13 cellular contexts compared by ENCODE assay signal in genomic region chr3:177610262-177610661, GRCh38.
"Had no signal": no experiment of that assay in that cellular context is flagged by ENCODE, and none has a peak within 500 bp of the region (broad histone marks: within the 10 kb centered on the region; RNA-seq: fewer than 3 reads in every experiment).

No MANE protein-coding gene starts in this region.

- H3K36me3 Mint-ChIP-seq: stimulated activated naive B cell treated with anti-CD40 and anti-IgM and Interleukin-4, amounts not matched to agents 10 μg/mL and 1 μg/mL and 100 μg/mL, for 72 hours had no signal

- H3K36me3 ChIP-seq: colonic mucosa, pancreas had no signal

- H3K4me3 Mint-ChIP-seq: activated CD4-positive, alpha-beta T cell treated with anti-CD3 and anti-CD28 coated beads, Interleukin-2, amount 10 ng/mL, durations not matched to agents 7 days and 5 days; activated CD8-positive, alpha-beta T cell treated with anti-CD3 and anti-CD28 coated beads, Interleukin-2, amount 10 ng/mL, durations not matched to agents 7 days and 5 days; activated naive CD8-positive, alpha-beta T cell treated with anti-CD3 and anti-CD28 coated beads, Interleukin-2, amount 10 ng/mL, durations not matched to agents 7 days and 5 days; activated T-cell treated with anti-CD3 and anti-CD28 coated beads, Interleukin-2, amount 50 U/mL, for 24 hours; stimulated activated naive B cell treated with anti-CD40 and anti-IgM and Interleukin-4, amounts not matched to agents 10 μg/mL and 1 μg/mL and 100 μg/mL, for 72 hours had no signal

- H3K27ac Mint-ChIP-seq: activated CD4-positive, alpha-beta T cell treated with anti-CD3 and anti-CD28 coated beads, Interleukin-2, amount 10 ng/mL, durations not matched to agents 7 days and 5 days; activated CD8-positive, alpha-beta T cell treated with anti-CD3 and anti-CD28 coated beads, Interleukin-2, amount 10 ng/mL, durations not matched to agents 7 days and 5 days; activated naive CD8-positive, alpha-beta T cell treated with anti-CD3 and anti-CD28 coated beads, Interleukin-2, amount 10 ng/mL, durations not matched to agents 7 days and 5 days; activated T-cell treated with anti-CD3 and anti-CD28 coated beads, Interleukin-2, amount 50 U/mL, for 24 hours; activated T-helper 2 cell treated with anti-CD3 and anti-CD28 coated beads, Interferon-gamma antibody, Interleukin-2, Interleukin-4, amounts not matched to agents 10 μg/mL and 5 μg/mL and 100 μg/mL, durations not matched to agents 14 hours and 24 hours and 36 hours; stimulated activated naive B cell treated with anti-CD40 and anti-IgM and Interleukin-4, amounts not matched to agents 10 μg/mL and 1 μg/mL and 100 μg/mL, for 72 hours had no signal

- H3K27me3 Mint-ChIP-seq: activated CD4-positive, alpha-beta T cell treated with anti-CD3 and anti-CD28 coated beads, Interleukin-2, amount 10 ng/mL, durations not matched to agents 7 days and 5 days; activated naive CD8-positive, alpha-beta T cell treated with anti-CD3 and anti-CD28 coated beads, Interleukin-2, amount 10 ng/mL, durations not matched to agents 7 days and 5 days; activated T-cell treated with anti-CD3 and anti-CD28 coated beads, Interleukin-2, amount 50 U/mL, for 24 hours; stimulated activated naive B cell treated with anti-CD40 and anti-IgM and Interleukin-4, amounts not matched to agents 10 μg/mL and 1 μg/mL and 100 μg/mL, for 72 hours had no signal

- DNase-seq: activated CD4-positive, alpha-beta T cell treated with anti-CD3 and anti-CD28 coated beads, Interleukin-2, amount 10 ng/mL, durations not matched to agents 7 days and 5 days; activated CD8-positive, alpha-beta T cell treated with anti-CD3 and anti-CD28 coated beads, Interleukin-2, amount 10 ng/mL, durations not matched to agents 7 days and 5 days; activated naive CD4-positive, alpha-beta T cell treated with Interleukin-2 at 50 U/mL for 16 hours; activated naive CD8-positive, alpha-beta T cell treated with anti-CD3 and anti-CD28 coated beads, Interleukin-2, amount 10 ng/mL, durations not matched to agents 7 days and 5 days; activated T-cell treated with anti-CD3 and anti-CD28 coated beads, Interleukin-2, amount 50 U/mL, for 24 hours; amygdala; central memory CD4-positive, alpha-beta T cell; colonic mucosa; pancreas; stimulated activated naive B cell treated with anti-CD40 and anti-IgM and Interleukin-4, amounts not matched to agents 10 μg/mL and 1 μg/mL and 100 μg/mL, for 72 hours; T1000 had no signal

- H3K9me3 Mint-ChIP-seq: activated T-cell treated with anti-CD3 and anti-CD28 coated beads, Interleukin-2, amount 50 U/mL, for 24 hours; stimulated activated naive B cell treated with anti-CD40 and anti-IgM and Interleukin-4, amounts not matched to agents 10 μg/mL and 1 μg/mL and 100 μg/mL, for 72 hours had no signal

- H3K4me3 ChIP-seq: colonic mucosa, lung, pancreas had no signal

- H3K27me3 ChIP-seq: colonic mucosa, pancreas had no signal

- H3K27ac ChIP-seq: colonic mucosa had no signal

- H3K9me3 ChIP-seq: colonic mucosa, pancreas had no signal
